8 cellular contexts compared by ENCODE assay signal in the genomic region with DNA sequence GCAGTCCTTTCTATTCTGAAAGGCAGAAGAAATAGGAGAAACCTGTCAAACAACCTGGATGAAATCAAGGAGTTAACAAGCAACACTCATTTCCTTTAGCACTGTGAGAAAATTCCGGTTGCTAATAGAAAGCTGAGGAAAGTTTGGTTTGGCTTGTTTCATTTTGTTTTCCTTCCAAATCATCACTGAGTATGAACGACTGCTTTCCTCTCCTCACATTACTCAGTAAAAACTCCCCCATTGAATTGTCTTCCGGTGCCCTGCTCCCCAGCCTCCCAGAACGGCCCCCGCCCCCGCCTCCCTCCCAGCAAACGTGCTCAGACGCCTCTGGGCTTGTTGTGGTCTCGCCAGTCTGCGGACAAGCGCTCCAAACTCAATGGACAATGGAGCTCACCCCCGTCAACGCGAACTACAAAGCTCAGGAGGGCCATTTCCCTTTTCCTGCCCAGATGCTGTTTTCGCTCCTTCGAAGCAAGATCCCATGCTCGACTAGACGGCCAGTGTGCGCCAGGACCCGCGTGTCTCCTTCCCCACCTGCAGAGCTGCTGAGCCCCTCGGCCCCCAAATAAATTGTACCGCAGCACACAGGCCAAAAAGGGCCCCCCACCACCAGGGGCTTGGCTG. TPM values are rescaled to one million over a fixed set of nuclear protein-coding genes. Genes with fewer than 3 reads are reported as not detected.
DNase-seq lines count a peak whose midpoint lies in the region; ATAC-seq and TF ChIP-seq lines count a peak whose summit lies in the region.

No MANE protein-coding gene starts in this region.

- H3K27me3 Mint-ChIP-seq in neural crest cell (ENCODE audit: low read depth): peaks cover 8% of the 10 kb centered on the region

- under 1% methylated on average over 23 of the region's 23 CpGs for WGBS in suprapubic skin

- no peak for TF ChIP-seq POLR2A in suprapubic skin (IDR thresholded peaks at IDR 0.05)

- peak; percentile 71 for ATAC-seq in foreskin keratinocyte

- TF ChIP-seq CTCF in GM20000 (IDR thresholded peaks at IDR 0.05; ENCODE audit: extremely low read depth, missing control alignments): no peak
- no peak for TF ChIP-seq CTCF in RWPE1 (conservative IDR thresholded peaks at IDR 0.05; ENCODE audit: low read depth)
- TF ChIP-seq CTCF in foreskin keratinocyte (conservative IDR thresholded peaks at IDR 0.05): no peak
- no peak for TF ChIP-seq CTCF in neural crest cell (conservative IDR thresholded peaks at IDR 0.05)
- TF ChIP-seq CTCF in suprapubic skin (IDR thresholded peaks at IDR 0.05): no peak

- H3K27ac Mint-ChIP-seq in neural crest cell (ENCODE audit: unreplicated experiment): peak overlapping the region; percentile 89

- H3K36me3 ChIP-seq in suprapubic skin: no peaks in the 10 kb centered on the region

- no peaks in the 10 kb centered on the region for H3K9me3 Mint-ChIP-seq in neural crest cell

- POLR2A ChIA-PET in RWPE1 (lab: Yijun Ruan, JAX; ENCODE audit: low non-redundant PET): interaction anchor here (0.5 to 3.1 kb wide), 6 partner anchors 11 to 99 kb away, joined by 3 to 10 read pairs (median 6); partner anchors contain the start of genes IER5 and MR1

- no peak for TF ChIP-seq EP300 in suprapubic skin (IDR thresholded peaks at IDR 0.05)

- H3K27me3 ChIP-seq in foreskin keratinocyte (no peaks in the 10 kb centered on the region), suprapubic skin (no peaks in the 10 kb centered on the region)

- peak overlapping the region; percentile 74 for H3K4me3 ChIP-seq in suprapubic skin

- H3K36me3 Mint-ChIP-seq in neural crest cell (ENCODE audit: low read depth): no peaks in the 10 kb centered on the region

- CTCF ChIA-PET in RWPE1 (lab: Yijun Ruan, JAX): no interaction called here

- no peaks in the 10 kb centered on the region for H3K9me3 ChIP-seq in suprapubic skin

- peaks cover 46% of the 10 kb centered on the region for H3K4me1 Mint-ChIP-seq in neural crest cell

- H3K4me3 Mint-ChIP-seq in neural crest cell: peak overlapping the region; percentile 97

- peak; percentile 70 for DNase-seq in COLO668 (lab: John Stamatoyannopoulos, UW; ENCODE audit: unreplicated experiment)
- peak; percentile 80 for DNase-seq in GM20000 (ENCODE audit: low spot score)
- peak; percentile 70 for DNase-seq in HT1080 (ENCODE audit: low read depth)
- peak; percentile 87 for DNase-seq in RWPE1 (ENCODE audit: low spot score)
- DNase-seq in activated naive CD4-positive, alpha-beta T cell treated with Interleukin-2 at 50 U/mL for 16 hours: peak; percentile 71
- DNase-seq in foreskin keratinocyte: peak; percentile 66 to 73
- DNase-seq in neural crest cell (ENCODE audit: low read depth, low spot score): peak; percentile 42
- DNase-seq in suprapubic skin (ENCODE audit: low spot score in 2 of 2): peak; percentile 75 to 84

- peaks cover 14% of the 10 kb centered on the region for H3K4me1 ChIP-seq in foreskin keratinocyte
- H3K4me1 ChIP-seq in suprapubic skin: peaks cover 33% of the 10 kb centered on the region

- H3K27ac ChIP-seq in RWPE1: peak overlapping the region; percentile 96
- peak overlapping the region; percentile 76 for H3K27ac ChIP-seq in foreskin keratinocyte
- peak overlapping the region; percentile 95 for H3K27ac ChIP-seq in suprapubic skin

RNA-seq across cellular contexts. Expression of gene STX6, which starts 0.7 kb away (rescaled TPM):
- total RNA-seq in HT1080 (2014; rRNA removed; shearing (Covaris generic)): 12.6 and 15.2 TPM in 2 replicates
- polyA plus RNA-seq in HT1080 (2015; cell fraction: cytosol; rRNA removed): 17.5 and 22.3 TPM in 2 replicates
- polyA plus RNA-seq in HT1080 (2015; cell fraction: nucleus; rRNA removed): 15.4 and 16.4 TPM in 2 replicates
- 31.6 and 34.8 TPM in 2 replicates for total RNA-seq in foreskin keratinocyte
- 12.9 and 16.3 TPM in 2 replicates for polyA plus RNA-seq in foreskin keratinocyte
- 24.0 and 24.4 TPM in 2 replicates for total RNA-seq in neural crest cell
- 10 to 100 TPM; 24.9 to 32.6 (median 31.3) TPM for total RNA-seq in suprapubic skin

RNA-seq across cellular contexts. Expression of gene MR1, which starts 11.9 kb away (rescaled TPM):
- total RNA-seq in HT1080 (2014; rRNA removed; shearing (Covaris generic)): 1.4 and 3.1 TPM in 2 replicates
- polyA plus RNA-seq in HT1080 (2015; cell fraction: cytosol; rRNA removed): 3.3 and 5.1 TPM in 2 replicates
- 7.3 and 8.3 TPM in 2 replicates for polyA plus RNA-seq in HT1080 (2015; cell fraction: nucleus; rRNA removed)
- total RNA-seq in foreskin keratinocyte (14.9 and 18.9 TPM in 2 replicates), neural crest cell (0.21 TPM in 1 of 2 replicates, not detected in the other), suprapubic skin (10 to 100 TPM; 10.5 to 29.5 (median 14.5) TPM)
- 9.5 and 9.7 TPM in 2 replicates for polyA plus RNA-seq in foreskin keratinocyte

Comparison
In these comparisons a context has a peak if more than half of its experiments do, and no peak if none do; other contexts are left out.
1. Peak in every context shown above with its lines: DNase-seq, ATAC-seq, H3K4me3 ChIP-seq and H3K27ac ChIP-seq.